ENCODE assay signal across 8 cellular contexts in genomic region chr5:119411291-119411934, GRCh38. TPM values are rescaled to one million over a fixed set of nuclear protein-coding genes. Genes with fewer than 3 reads are reported as not detected.
A peak's percentile ranks its signal among the peaks of the same experiment; 100 is the strongest.
DNase-seq lines count a peak whose midpoint lies in the region; ATAC-seq and TF ChIP-seq lines count a peak whose summit lies in the region.

No MANE protein-coding gene starts in this region.

- H3K27me3 ChIP-seq in A673 (replicated peaks; ENCODE audit: insufficient read depth, low read depth, low read length, poor library complexity) (no peaks in the 10 kb centered on the region), adipocyte (replicated peaks; ENCODE audit: control insufficient read depth, insufficient read depth, low read length) (no peaks in the 10 kb centered on the region), tibial nerve (no peaks in the 10 kb centered on the region)

- 15 to 17% methylated on average over 9 of the region's 9 CpGs for WGBS in tibial nerve, 2 donors

- POLR2A ChIA-PET in A673 (lab: Charles Lee; ENCODE audit: low non-redundant PET): interaction anchor here (0.7 kb wide), 2 partner anchors 10 to 16 kb away, joined by 4 to 18 read pairs; no protein-coding TSS in a partner anchor

- no peak for TF ChIP-seq EP300 in tibial nerve (IDR thresholded peaks at IDR 0.05)

- DNase-seq in A673 (ENCODE audit: low spot score) (no peak), adipocyte (ENCODE audit: low read depth) (peak; percentile 28), kidney glomerular epithelial cell (lab: John Stamatoyannopoulos, UW) (peak; percentile 85), tibial nerve (ENCODE audit: low spot score in 2 of 2) (no peak), NAMALWA (ENCODE audit: low spot score) (no peak), pons (ENCODE audit: low spot score) (no peak)

- no TSS peak for BruUV-seq in A673 (replicated peaks; lab: Mats Ljungman, UMichigan)

- peak overlapping the region; percentile 48 for H3K4me3 ChIP-seq in A673 (ENCODE audit: low read depth, low read length, poor library complexity, severe bottlenecking)
- H3K4me3 ChIP-seq in adipocyte (ENCODE audit: low read length): peak overlapping the region; percentile 83
- peak overlapping the region; percentile 26 to 52 (median 40) for H3K4me3 ChIP-seq in tibial nerve

- ATAC-seq in HG02623 (IDR thresholded peaks at IDR 0.05; ENCODE audit: unreplicated experiment): peak; percentile 2
- ATAC-seq in GM21619 (IDR thresholded peaks at IDR 0.05; ENCODE audit: unreplicated experiment): no peak

- intact Hi-C loops in A673 (cut with micrococcal nuclease; ENCODE audit: unreplicated experiment): loop anchor here (1.0 to 5.0 kb wide), 3 partner anchors 94 to 389 kb away; no protein-coding TSS in a partner anchor

- H3K9ac ChIP-seq in adipocyte (ENCODE audit: low read length): peak overlapping the region; percentile 87

- peaks cover 10% of the 10 kb centered on the region for H3K4me1 ChIP-seq in A673 (ENCODE audit: insufficient read depth, low read length, poor library complexity, severe bottlenecking)
- H3K4me1 ChIP-seq in adipocyte (ENCODE audit: control insufficient read depth, insufficient read depth, low read length): peaks cover 20% of the 10 kb centered on the region
- peaks cover 0 to 15% (median 3%) of the 10 kb centered on the region in 4 donors for H3K4me1 ChIP-seq in tibial nerve

- CTCF ChIA-PET in A673 (lab: Charles Lee): interaction anchor here (0.6 to 2.4 kb wide), 4 partner anchors 12 to 449 kb away, joined by 3 to 13 read pairs (median 4); partner anchors contain the start of gene DTWD2

- TF ChIP-seq CTCF in A673 (conservative IDR thresholded peaks at IDR 0.05; ENCODE audit: low read depth, low read length) (no peak), tibial nerve (IDR thresholded peaks at IDR 0.05) (no peak)

- H3K36me3 ChIP-seq in A673 (ENCODE audit: insufficient read depth, low read length, poor library complexity, severe bottlenecking) (no peaks in the 10 kb centered on the region), adipocyte (ENCODE audit: control insufficient read depth, insufficient read depth, low read length, severe bottlenecking) (no peaks in the 10 kb centered on the region), tibial nerve (no peaks in the 10 kb centered on the region)

- TF ChIP-seq POLR2A in tibial nerve (IDR thresholded peaks at IDR 0.05): no peak

- no peak overlapping the region for H3K27ac ChIP-seq in A673 (ENCODE audit: low read depth, low read length, poor library complexity, severe bottlenecking)
- peak overlapping the region; percentile 22 to 82 (median 42) for H3K27ac ChIP-seq in tibial nerve

- no peaks in the 10 kb centered on the region for H3K9me3 ChIP-seq in A673 (ENCODE audit: low read depth, low read length, poor library complexity, severe bottlenecking)
- no peaks in the 10 kb centered on the region for H3K9me3 ChIP-seq in adipocyte (ENCODE audit: control insufficient read depth, low read length)
- no peaks in the 10 kb centered on the region for H3K9me3 ChIP-seq in tibial nerve

RNA-seq across cellular contexts. Expression of gene HSD17B4, which starts 40.9 kb away (rescaled TPM):
- total RNA-seq in A673 (2021) (140 and 151 TPM in 2 replicates), tibial nerve (100 to 1,000 TPM; 108 to 176 (median 113) TPM)

RNA-seq across cellular contexts. Expression of gene TNFAIP8, which starts 55.6 kb away (rescaled TPM):
- total RNA-seq in A673 (2021) (6.3 and 6.8 TPM in 2 replicates), tibial nerve (10 to 100 TPM; 15.3 to 19.4 (median 17.8) TPM)

Comparison
In these comparisons a context has a peak if more than half of its experiments do, and no peak if none do; other contexts are left out.
1. DNase-seq: peak in adipocyte (single experiment) and kidney glomerular epithelial cell (single experiment); none in A673 (single experiment), tibial nerve (0 of 2), NAMALWA (single experiment) and pons (single experiment).
2. Peak in every context shown above with its lines, with median percentiles within 50 percentile points of each other: H3K4me3 ChIP-seq.